In the genomic region with DNA sequence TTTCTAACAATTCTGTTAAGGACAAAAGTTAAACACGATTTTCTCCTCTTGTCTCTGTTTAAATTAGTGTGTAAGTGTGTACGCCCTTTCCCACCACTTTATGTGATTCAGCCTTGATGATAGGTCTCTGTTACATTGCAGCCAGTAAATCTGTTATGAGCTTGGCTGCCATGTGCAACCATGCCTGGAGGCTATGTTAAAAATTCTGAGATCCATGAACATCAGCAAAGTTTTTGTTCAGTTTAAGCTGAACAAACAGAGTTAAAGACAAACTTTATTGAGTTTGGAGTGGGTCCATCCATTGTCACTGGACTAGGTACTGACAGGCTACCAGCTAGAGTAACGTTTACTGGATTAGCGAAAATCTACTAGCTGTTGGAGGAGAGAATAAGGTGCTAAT, we compare ENCODE assay signal across 23 cellular contexts.
DNase-seq lines count a peak whose midpoint lies in the region; ATAC-seq and TF ChIP-seq lines count a peak whose summit lies in the region.
"Had no signal": no experiment of that assay in that cellular context is flagged by ENCODE, and none has a peak within 500 bp of the region (broad histone marks: within the 10 kb centered on the region; RNA-seq: fewer than 3 reads in every experiment).

No MANE protein-coding gene starts in this region.

- no peaks in the 10 kb centered on the region for H3K27me3 Mint-ChIP-seq in MCF 10A (ENCODE audit: insufficient read depth, unreplicated experiment)

- no peak overlapping the region for H3K27ac ChIP-seq in mammary epithelial cell (ENCODE audit: insufficient read depth, low read depth, low read length)
- H3K27ac ChIP-seq: BLaER1, GM23248, KMS-11, Peyer's patch had no signal

- no peaks in the 10 kb centered on the region for H3K79me2 ChIP-seq in mammary epithelial cell (ENCODE audit: insufficient read depth, low read length)

- CTCF ChIA-PET in mammary epithelial cell (lab: Charles Lee; ENCODE audit: low non-redundant PET) (no interaction called here), MCF 10A (lab: Yijun Ruan, JAX) (interaction anchor here (0.6 kb wide), 1 partner anchor 674 kb away, joined by 3 read pairs; no protein-coding TSS in a partner anchor)

- in situ Hi-C loops in mammary epithelial cell (cut with MboI; ENCODE audit: low sequenced_read_pairs in 2 of 2) = no loop called here

- peaks cover 23% of the 10 kb centered on the region for H3K4me1 Mint-ChIP-seq in MCF 10A (ENCODE audit: insufficient read depth, unreplicated experiment)
- H3K4me1 Mint-ChIP-seq: CD4-positive, CD25-positive, alpha-beta regulatory T cell had no signal

- H3K36me3 Mint-ChIP-seq in MCF 10A (ENCODE audit: insufficient read depth, unreplicated experiment) = no peaks in the 10 kb centered on the region
- H3K36me3 Mint-ChIP-seq: CD4-positive, CD25-positive, alpha-beta regulatory T cell had no signal

- intact Hi-C loops in mammary epithelial cell (cut with micrococcal nuclease) (no loop called here), MCF 10A (cut with micrococcal nuclease) (no loop called here)

- peaks cover 15% of the 10 kb centered on the region for H3K4me1 ChIP-seq in mammary epithelial cell (ENCODE audit: insufficient read depth, low read length)
- H3K4me1 ChIP-seq: BLaER1, Peyer's patch had no signal

- BruUV-seq in mammary epithelial cell (replicated peaks; lab: Mats Ljungman, UMichigan) (no TSS peak), MCF 10A (replicated peaks; lab: Mats Ljungman, UMichigan) (no TSS peak)

- 68% methylated on average over 4 of the region's 4 CpGs for WGBS in mammary epithelial cell (ENCODE audit: low coverage, missing lambda C conversion rate)

- H3K4me3 Mint-ChIP-seq in MCF 10A (ENCODE audit: unreplicated experiment) = no peak overlapping the region
- H3K4me3 Mint-ChIP-seq: CD4-positive, CD25-positive, alpha-beta regulatory T cell had no signal

- no peak overlapping the region for H3K27ac Mint-ChIP-seq in MCF 10A (ENCODE audit: low read depth, unreplicated experiment)
- H3K27ac Mint-ChIP-seq: CD4-positive, CD25-positive, alpha-beta regulatory T cell had no signal

- TF ChIP-seq CTCF in mammary epithelial cell (conservative IDR thresholded peaks at IDR 0.05 in 1 of 2, IDR thresholded peaks at IDR 0.05 in 1 of 2; ENCODE audit: extremely low read depth in 1 of 2, insufficient read depth in 1 of 2, low read depth in 1 of 2, low read length in 2 of 2) = no peak
- no peak for TF ChIP-seq CTCF in MCF 10A (IDR thresholded peaks at IDR 0.05; ENCODE audit: unreplicated experiment)
- no peak for TF ChIP-seq CTCF in foreskin fibroblast (IDR thresholded peaks at IDR 0.05; ENCODE audit: low read depth, low read length)

- H2AFZ ChIP-seq in mammary epithelial cell (ENCODE audit: low read depth, low read length) = no peak overlapping the region
- H2AFZ ChIP-seq: GM23248 had no signal

- no peaks in the 10 kb centered on the region for H3K36me3 ChIP-seq in mammary epithelial cell (ENCODE audit: insufficient read depth, low read length)
- H3K36me3 ChIP-seq: BLaER1, Peyer's patch had no signal

- H4K20me1 ChIP-seq in mammary epithelial cell (ENCODE audit: insufficient read depth, low read length) = no peaks in the 10 kb centered on the region
- H4K20me1 ChIP-seq: BLaER1 had no signal

- POLR2A ChIA-PET in MCF 10A (lab: Yijun Ruan, JAX) = no interaction called here

- peak overlapping the region; percentile 19 for H3K4me2 ChIP-seq in mammary epithelial cell (ENCODE audit: insufficient read depth, low read depth, low read length)
- H3K4me2 ChIP-seq: BLaER1, KMS-11 had no signal

- no peaks in the 10 kb centered on the region for H3K27me3 ChIP-seq in mammary epithelial cell (ENCODE audit: insufficient read depth, low read length)
- H3K27me3 ChIP-seq: BLaER1, Peyer's patch had no signal

- H3K4me3 ChIP-seq in mammary epithelial cell (replicated peaks in 1 of 3; ENCODE audit: insufficient read depth in 1 of 3, low read depth in 2 of 3, low read length in 3 of 3) = no peak overlapping the region
- no peak overlapping the region for H3K4me3 ChIP-seq in foreskin fibroblast (ENCODE audit: low read depth in 1 of 2, low read length in 2 of 2)
- H3K4me3 ChIP-seq: BLaER1, GM23248, Peyer's patch had no signal

- ATAC-seq in HG03175 (IDR thresholded peaks at IDR 0.05; ENCODE audit: unreplicated experiment) = no peak
- ATAC-seq: SK-N-SH treated with all-trans-retinoic acid at 6 μM for 48 hours had no signal

- DNase-seq in mammary epithelial cell = no peak
- DNase-seq in MCF 10A (ENCODE audit: unreplicated experiment) = no peak
- peak; percentile 17 for DNase-seq in RPMI7951 (ENCODE audit: low read depth)
- peak; percentile 6 to 8 for DNase-seq in foreskin fibroblast
- DNase-seq in nucleus accumbens (lab: John Stamatoyannopoulos, UW) = no peak
- DNase-seq in retina = no peak
- DNase-seq in OCI-M2 (lab: John Stamatoyannopoulos, UW; ENCODE audit: unreplicated experiment) = no peak
- DNase-seq: 8988T; CD4-positive, CD25-positive, alpha-beta regulatory T cell; DMS153; DND-41; H7; NCI-H1092; NCI-H1436; NCI-H2029; NCI-H2227 treated with DMSO at 0.1 percent for 48 hours; NCI-H526 treated with DMSO at 0.1 percent for 48 hours; Peyer's patch had no signal

- H3K9ac ChIP-seq in mammary epithelial cell (ENCODE audit: insufficient read depth, low read length) = no peak overlapping the region
- H3K9ac ChIP-seq: BLaER1, GM23248, KMS-11 had no signal

- H3K9me3 Mint-ChIP-seq in MCF 10A (ENCODE audit: unreplicated experiment) = no peaks in the 10 kb centered on the region

- H3K9me3 ChIP-seq in mammary epithelial cell (replicated peaks; ENCODE audit: insufficient read depth, low read length) = no peaks in the 10 kb centered on the region
- H3K9me3 ChIP-seq: BLaER1, Peyer's patch had no signal

- dilution Hi-C loops in mammary epithelial cell (cut with HindIII; ENCODE audit: low sequenced_read_pairs) = no loop called here

Comparison
In these comparisons a context has a peak if more than half of its experiments do, and no peak if none do; other contexts are left out.
1. DNase-seq: peak in RPMI7951 (single experiment) and foreskin fibroblast (2 of 2); none in mammary epithelial cell (single experiment), MCF 10A (single experiment), nucleus accumbens (0 of 56), retina (single experiment) and OCI-M2 (single experiment).